In the genomic region with DNA sequence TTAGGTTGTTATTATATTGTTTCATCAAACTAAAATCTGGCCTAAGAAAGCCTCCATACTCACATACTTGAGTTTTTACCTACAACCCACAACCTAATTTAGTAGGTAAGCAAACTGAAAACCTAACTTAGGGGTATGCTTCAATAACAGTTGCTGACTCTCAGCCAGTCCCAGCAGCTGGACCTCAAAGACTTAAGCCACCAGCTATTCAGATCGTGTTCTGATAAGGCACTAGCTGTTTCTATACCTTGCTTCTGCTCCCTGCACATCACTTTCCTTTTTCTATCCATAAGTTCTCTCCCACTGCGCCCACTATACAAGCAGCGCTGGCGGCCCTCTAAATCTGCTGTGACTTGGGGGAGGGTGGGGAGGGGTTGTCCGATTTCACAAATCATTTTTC, we compare ENCODE assay signal across 28 cellular contexts. TPM values are rescaled to one million over a fixed set of nuclear protein-coding genes. Genes with fewer than 3 reads are reported as not detected.
"Had no signal": no experiment of that assay in that cellular context is flagged by ENCODE, and none has a peak within 500 bp of the region (broad histone marks: within the 10 kb centered on the region; RNA-seq: fewer than 3 reads in every experiment).

No MANE protein-coding gene starts in this region.

- DNase-seq: natural killer cell; occipital lobe; ovary; posterior cingulate gyrus; psoas muscle; right cardiac atrium; right lobe of liver; sigmoid colon; small intestine; stimulated activated CD4-positive, alpha-beta T cell treated with anti-CD3 and anti-CD28 coated beads, Interleukin-12 subunit alpha, Interleukin-12 subunit beta, amount 100 ng/mL, for 4 hours; stimulated activated CD4-positive, alpha-beta T cell treated with anti-CD3 and anti-CD28 coated beads, Interleukin-1b, Interleukin-23, amount 100 ng/mL, for 48 hours; stimulated activated CD4-positive, alpha-beta T cell treated with anti-CD3 and anti-CD28 coated beads, Interleukin-4, amount 100 ng/mL, for 1 hour; stimulated activated CD4-positive, alpha-beta T cell treated with anti-CD3 and anti-CD28 coated beads, Interleukin-4, amount 100 ng/mL, for 4 hours; stimulated activated CD8-positive, alpha-beta memory T cell treated with anti-CD3 and anti-CD28 coated beads, Interleukin-4, amount 100 ng/mL, for 48 hours; stimulated activated naive CD4-positive, alpha-beta T cell; stimulated activated naive CD8-positive, alpha-beta T cell treated with anti-CD3 and anti-CD28 coated beads, Interleukin-15, amount 100 ng/mL, for 72 hours; stimulated activated naive CD8-positive, alpha-beta T cell treated with anti-CD3 and anti-CD28 coated beads, Interleukin-15, Interleukin-2, amounts not matched to agents 100 U/mL and 50 U/mL, for 24 hours; substantia nigra; testis; tibial artery; transverse colon; upper lobe of right lung; uterus had no signal

- H3K4me3 ChIP-seq: neural progenitor cell, ovary, psoas muscle, right lobe of liver, sigmoid colon, suprapubic skin, testis, tibial artery, transverse colon, upper lobe of right lung, uterus had no signal

- H3K27ac ChIP-seq: neural progenitor cell, ovary, parathyroid adenoma, psoas muscle, sigmoid colon, suprapubic skin, testis, tibial artery, transverse colon, upper lobe of right lung, uterus had no signal

- H3K36me3 ChIP-seq: neural progenitor cell, ovary, right lobe of liver, sigmoid colon, suprapubic skin, transverse colon, upper lobe of right lung, uterus had no signal

- H3K27me3 ChIP-seq: neural progenitor cell, ovary, right lobe of liver, sigmoid colon, suprapubic skin, testis, tibial artery, transverse colon, upper lobe of right lung, uterus had no signal

- H3K9me3 ChIP-seq: ovary, psoas muscle, right lobe of liver, sigmoid colon, suprapubic skin, testis, tibial artery, transverse colon, upper lobe of right lung, uterus had no signal

- H3K4me1 ChIP-seq: neural progenitor cell, parathyroid adenoma, psoas muscle, sigmoid colon, suprapubic skin, testis, tibial artery, transverse colon, upper lobe of right lung, uterus had no signal

- ATAC-seq: natural killer cell; psoas muscle; right cardiac atrium; stimulated activated memory B cell treated with anti-CD40 and anti-IgM and Interleukin-4, amounts not matched to agents 10 μg/mL and 1 μg/mL and 100 μg/mL, for 72 hours; stimulated activated naive CD8-positive, alpha-beta T cell treated with anti-CD3 and anti-CD28 coated beads, Interleukin-15, amount 100 ng/mL, for 72 hours; stimulated activated naive CD8-positive, alpha-beta T cell treated with anti-CD3 and anti-CD28 coated beads, Interleukin-15, Interleukin-2, amounts not matched to agents 100 U/mL and 50 U/mL, for 24 hours; upper lobe of right lung had no signal

RNA-seq across cellular contexts. Expression of a gene that starts 42.3 kb away (rescaled TPM):
- polyA plus RNA-seq: neural cell had no signal
